ENCODE assay signal across 6 cellular contexts in the genomic region with DNA sequence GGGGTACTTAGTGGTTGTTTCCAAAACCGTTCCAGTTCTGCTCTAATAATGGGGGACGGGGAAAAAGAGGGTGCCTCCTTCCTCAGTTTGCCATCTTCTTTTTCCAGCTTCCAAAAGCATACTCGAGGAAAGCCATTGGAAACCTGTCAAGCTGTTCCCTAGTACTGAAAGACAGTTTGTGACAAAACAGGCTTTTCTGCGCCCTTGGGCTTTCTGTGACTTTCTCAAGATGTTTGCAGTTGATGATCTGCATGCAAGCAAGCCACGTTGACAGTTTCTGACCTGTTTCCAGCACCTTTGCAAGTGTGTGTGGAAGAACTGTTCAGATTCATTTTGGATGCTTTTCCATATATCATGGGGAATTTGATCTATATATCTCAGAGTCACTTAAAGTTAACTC. TPM values are rescaled to one million over a fixed set of nuclear protein-coding genes. Genes with fewer than 3 reads are reported as not detected.
"Had no signal": no experiment of that assay in that cellular context is flagged by ENCODE, and none has a peak within 500 bp of the region (broad histone marks: within the 10 kb centered on the region; RNA-seq: fewer than 3 reads in every experiment).

No MANE protein-coding gene starts in this region.

- DNase-seq: H9, HCEC 1CT, KG1 had no signal

- ATAC-seq: GM23338, HepG2, K562 had no signal

RNA-seq across cellular contexts. Expression of a gene that starts 26.7 kb away (rescaled TPM):
- total RNA-seq: K562 had no signal
